In the genomic region with DNA sequence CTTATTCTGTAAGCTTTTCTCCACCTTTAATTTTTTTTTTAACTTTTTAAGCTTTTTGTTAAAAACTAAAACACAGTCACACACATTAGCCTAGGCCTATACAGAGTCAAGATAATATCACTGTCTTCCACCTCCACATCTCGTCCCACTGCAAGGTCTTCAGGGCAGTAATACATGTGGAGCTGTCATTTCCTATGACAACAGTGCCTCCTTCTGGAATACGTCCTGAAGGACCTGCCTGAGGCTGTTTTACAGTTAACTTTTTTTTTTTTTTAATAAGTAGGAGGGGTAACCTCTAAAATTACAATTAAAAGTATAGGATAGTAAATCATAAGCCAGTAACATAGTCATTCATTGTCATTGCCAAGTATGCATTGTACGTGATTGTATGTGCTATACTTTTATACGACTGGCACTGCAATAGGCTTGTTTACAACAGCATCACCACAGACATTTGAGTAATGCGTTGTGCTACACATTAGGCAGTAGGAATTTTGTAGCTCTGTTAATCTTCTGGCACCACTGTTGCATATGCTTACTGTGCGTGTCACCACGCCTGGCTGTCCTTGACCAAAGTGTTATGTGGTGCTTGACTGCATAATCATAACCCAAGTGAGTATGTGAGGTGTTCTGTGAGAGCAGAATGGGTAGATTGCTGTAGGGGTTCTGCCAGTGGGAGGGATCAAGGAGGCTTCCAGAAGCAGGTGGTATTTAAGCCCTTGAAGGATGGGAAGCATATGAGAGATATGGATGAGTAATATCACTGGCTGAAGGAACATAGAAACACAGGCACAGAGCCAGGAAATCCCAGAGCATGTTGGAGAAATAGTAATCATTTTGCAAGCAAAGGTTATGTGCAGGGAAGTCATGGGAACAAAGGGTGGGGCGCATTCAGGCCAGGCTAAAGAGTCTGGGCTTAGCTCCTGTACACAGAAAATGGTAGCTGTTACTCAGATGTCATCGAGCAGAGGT, we compare ENCODE assay signal across 8 cellular contexts. TPM values are rescaled to one million over a fixed set of nuclear protein-coding genes. Genes with fewer than 3 reads are reported as not detected.
A peak's percentile ranks its signal among the peaks of the same experiment; 100 is the strongest.
DNase-seq lines count a peak whose midpoint lies in the region; ATAC-seq and TF ChIP-seq lines count a peak whose summit lies in the region.

No MANE protein-coding gene starts in this region.

- H3K27ac Mint-ChIP-seq in activated naive CD8-positive, alpha-beta T cell treated with anti-CD3 and anti-CD28 coated beads for 36 hours = no peak overlapping the region

- no peak for TF ChIP-seq POLR2A in NB4 (IDR thresholded peaks at IDR 0.05; ENCODE audit: extremely low read depth, insufficient read length)

- no peak overlapping the region for H3K4me3 ChIP-seq in NB4 (ENCODE audit: low read depth, low read length)
- H3K4me3 ChIP-seq in cardiac fibroblast (replicated peaks in 1 of 2; ENCODE audit: low read depth in 2 of 2, low read length in 2 of 2) = no peak overlapping the region

- peaks cover 21% of the 10 kb centered on the region for H3K4me1 Mint-ChIP-seq in activated naive CD8-positive, alpha-beta T cell treated with anti-CD3 and anti-CD28 coated beads for 36 hours

- no peaks in the 10 kb centered on the region for H3K27me3 Mint-ChIP-seq in activated naive CD8-positive, alpha-beta T cell treated with anti-CD3 and anti-CD28 coated beads for 36 hours

- H3K9me3 Mint-ChIP-seq in activated naive CD8-positive, alpha-beta T cell treated with anti-CD3 and anti-CD28 coated beads for 36 hours = no peaks in the 10 kb centered on the region

- DNase-seq in NCI-H748 (lab: John Stamatoyannopoulos, UW; ENCODE audit: unreplicated experiment) (peak; percentile 6), NCI-H748 treated with DMSO at 0.1 percent for 48 hours (lab: John Stamatoyannopoulos, UW) (no peak), NB4 (ENCODE audit: low read depth) (peak; percentile 78), cardiac fibroblast (ENCODE audit: low read depth in 2 of 2) (peak; percentile 85 to 88), mucosa of gallbladder (ENCODE audit: low spot score) (peak; percentile 40)
- no peak for DNase-seq in activated naive CD8-positive, alpha-beta T cell treated with anti-CD3 and anti-CD28 coated beads for 36 hours

- H3K4me3 Mint-ChIP-seq in activated naive CD8-positive, alpha-beta T cell treated with anti-CD3 and anti-CD28 coated beads for 36 hours = no peak overlapping the region

- peaks cover 29% of the 10 kb centered on the region for H3K36me3 Mint-ChIP-seq in activated naive CD8-positive, alpha-beta T cell treated with anti-CD3 and anti-CD28 coated beads for 36 hours

- TF ChIP-seq CTCF in NB4 (IDR thresholded peaks at IDR 0.05; ENCODE audit: low read depth, low read length) = peak; percentile 40
- TF ChIP-seq CTCF in cardiac fibroblast (IDR thresholded peaks at IDR 0.05; ENCODE audit: low read depth, low read length) = peak; percentile 48

- ATAC-seq in HG03457 (IDR thresholded peaks at IDR 0.05; ENCODE audit: unreplicated experiment) = no peak
- no peak for ATAC-seq in HG02798 (IDR thresholded peaks at IDR 0.05; ENCODE audit: poor library complexity, unreplicated experiment)

RNA-seq across cellular contexts. Expression of gene FBXO22, which starts 18.3 kb away (rescaled TPM):
- 29.1 TPM for total RNA-seq in mucosa of gallbladder
- 10 to 100 TPM; 48.2 to 49.5 TPM for total RNA-seq in activated naive CD8-positive, alpha-beta T cell treated with anti-CD3 and anti-CD28 coated beads for 36 hours

Comparison
In these comparisons a context has a peak if more than half of its experiments do, and no peak if none do; other contexts are left out.
1. DNase-seq: peak in NCI-H748 (single experiment), NB4 (single experiment), cardiac fibroblast (2 of 2) and mucosa of gallbladder (single experiment); none in NCI-H748 treated with DMSO at 0.1 percent for 48 hours (single experiment) and activated naive CD8-positive, alpha-beta T cell treated with anti-CD3 and anti-CD28 coated beads for 36 hours (single experiment).